21 cellular contexts compared by ENCODE assay signal in the genomic region with DNA sequence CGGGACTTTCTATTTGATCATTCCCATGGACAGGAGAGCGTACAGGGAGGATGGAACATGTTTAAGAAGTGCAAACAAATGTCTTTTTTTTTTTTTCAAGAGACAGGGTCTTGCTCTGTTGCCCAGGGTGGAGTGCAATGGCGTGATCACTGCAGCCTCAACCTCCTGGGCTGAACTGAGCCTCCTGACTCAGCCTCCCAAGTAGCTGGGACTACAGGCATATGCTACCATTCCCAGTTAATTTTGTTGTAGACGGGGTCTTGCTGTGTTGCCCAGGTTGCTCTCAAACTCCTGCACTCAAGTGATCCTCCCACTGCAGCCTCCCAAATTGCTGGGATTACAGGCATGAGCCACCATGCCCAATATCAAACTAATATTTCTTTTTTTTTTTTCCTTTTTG. TPM values are rescaled to one million over a fixed set of nuclear protein-coding genes. Genes with fewer than 3 reads are reported as not detected.
"Had no signal": no experiment of that assay in that cellular context is flagged by ENCODE, and none has a peak within 500 bp of the region (broad histone marks: within the 10 kb centered on the region; RNA-seq: fewer than 3 reads in every experiment).

No MANE protein-coding gene starts in this region.

- H3K36me3 Mint-ChIP-seq: naive thymus-derived CD4-positive, alpha-beta T cell; stimulated activated effector memory CD8-positive, alpha-beta T cell treated with anti-CD3 and anti-CD28 coated beads, Interleukin-12 subunit alpha, Interleukin-12 subunit beta, amount 100 ng/mL, for 72 hours had no signal

- DNase-seq: cerebellar nuclear complex; esophagus squamous epithelium; foreskin fibroblast; kidney glomerular epithelial cell; mammary epithelial cell; naive thymus-derived CD4-positive, alpha-beta T cell; nephron progenitor cell; right cardiac atrium; stimulated activated CD4-positive, alpha-beta T cell treated with anti-CD3 and anti-CD28 coated beads, Interleukin-4, amount 100 ng/mL, for 1 hour; stimulated activated CD8-positive, alpha-beta memory T cell treated with anti-CD3 and anti-CD28 coated beads, Interleukin-4, amount 100 ng/mL, for 48 hours; stimulated activated naive CD8-positive, alpha-beta T cell treated with anti-CD3 and anti-CD28 coated beads, Interleukin-15, Interleukin-2, amounts not matched to agents 100 U/mL and 50 U/mL, for 24 hours; tibial artery had no signal

- H3K4me3 ChIP-seq: esophagus squamous epithelium, suprapubic skin, tibial artery had no signal

- H3K9me3 ChIP-seq: esophagus squamous epithelium, neutrophil, suprapubic skin, tibial artery had no signal

- H3K27me3 Mint-ChIP-seq: dendritic cell treated with granulocyte-macrophage colony-stimulating factor and Interleukin-4, amounts not matched to agents 40 ng/mL and 50 ng/mL, for 4 days; naive thymus-derived CD4-positive, alpha-beta T cell; progenitor cell of endocrine pancreas had no signal

- H3K27me3 ChIP-seq: esophagus squamous epithelium, neutrophil, suprapubic skin, tibial artery had no signal

- ATAC-seq: naive thymus-derived CD4-positive, alpha-beta T cell; right cardiac atrium; stimulated activated effector memory CD8-positive, alpha-beta T cell treated with anti-CD3 and anti-CD28 coated beads, Interleukin-12 subunit alpha, Interleukin-12 subunit beta, amount 100 ng/mL, for 72 hours; stimulated activated naive CD8-positive, alpha-beta T cell treated with anti-CD3 and anti-CD28 coated beads, Interleukin-15, Interleukin-2, amounts not matched to agents 100 U/mL and 50 U/mL, for 24 hours had no signal

- H3K4me3 Mint-ChIP-seq: dendritic cell treated with granulocyte-macrophage colony-stimulating factor and Interleukin-4, amounts not matched to agents 40 ng/mL and 50 ng/mL, for 4 days; naive thymus-derived CD4-positive, alpha-beta T cell; nephron progenitor cell; stimulated activated effector memory CD8-positive, alpha-beta T cell treated with anti-CD3 and anti-CD28 coated beads, Interleukin-12 subunit alpha, Interleukin-12 subunit beta, amount 100 ng/mL, for 72 hours had no signal

- H3K27ac Mint-ChIP-seq: dendritic cell treated with granulocyte-macrophage colony-stimulating factor and Interleukin-4, amounts not matched to agents 40 ng/mL and 50 ng/mL, for 4 days; naive thymus-derived CD4-positive, alpha-beta T cell; nephron progenitor cell; progenitor cell of endocrine pancreas; stimulated activated effector memory CD8-positive, alpha-beta T cell treated with anti-CD3 and anti-CD28 coated beads, Interleukin-12 subunit alpha, Interleukin-12 subunit beta, amount 100 ng/mL, for 72 hours had no signal

- H3K27ac ChIP-seq: esophagus squamous epithelium, neutrophil, suprapubic skin, tibial artery had no signal

- H3K9me3 Mint-ChIP-seq: dendritic cell treated with granulocyte-macrophage colony-stimulating factor and Interleukin-4, amounts not matched to agents 40 ng/mL and 50 ng/mL, for 4 days; naive thymus-derived CD4-positive, alpha-beta T cell; nephron progenitor cell; stimulated activated effector memory CD8-positive, alpha-beta T cell treated with anti-CD3 and anti-CD28 coated beads, Interleukin-12 subunit alpha, Interleukin-12 subunit beta, amount 100 ng/mL, for 72 hours had no signal

RNA-seq across cellular contexts. Expression of a gene that starts 40.5 kb away (rescaled TPM):
- total RNA-seq: epithelial cell of proximal tubule, esophagus squamous epithelium, mammary epithelial cell, mesenteric fat pad, mononuclear cell, progenitor cell of endocrine pancreas, suprapubic skin, urinary bladder had no signal
- polyA plus RNA-seq: mammary epithelial cell, right cardiac atrium had no signal
